Comparison of ENCODE assay signal across 8 cellular contexts in genomic region chr3:73432021-73432722, GRCh38.
DNase-seq lines count a peak whose midpoint lies in the region; ATAC-seq and TF ChIP-seq lines count a peak whose summit lies in the region.

No MANE protein-coding gene starts in this region.

- H3K4me2 ChIP-seq in PC-9 (no peak overlapping the region), parathyroid adenoma (ENCODE audit: low read length) (no peak overlapping the region)

- no peak overlapping the region for H3K9ac ChIP-seq in parathyroid adenoma

- H3K27me3 ChIP-seq in PC-9 (ENCODE audit: insufficient read depth, low read depth) (no peaks in the 10 kb centered on the region), esophagus squamous epithelium (peaks cover 0 to 4% (median 0%) of the 10 kb centered on the region in 4 donors), parathyroid adenoma (ENCODE audit: control insufficient read depth, insufficient read depth, low read length) (no peaks in the 10 kb centered on the region)

- H4K20me1 ChIP-seq in PC-9 (ENCODE audit: insufficient read depth) = no peaks in the 10 kb centered on the region

- 41 to 55% methylated on average over 7 of the region's 9 CpGs for WGBS in esophagus squamous epithelium, 2 donors

- no TSS peak for BruUV-seq in PC-9 (replicated peaks; lab: Mats Ljungman, UMichigan)

- no peak overlapping the region for H2AFZ ChIP-seq in PC-9
- peak overlapping the region; percentile 40 for H2AFZ ChIP-seq in parathyroid adenoma

- H3K4me1 ChIP-seq in PC-9 (replicated peaks; ENCODE audit: insufficient read depth) (no peaks in the 10 kb centered on the region), esophagus squamous epithelium (peaks cover 0 to 52% (median 3%) of the 10 kb centered on the region in 3 donors), parathyroid adenoma (no peaks in the 10 kb centered on the region)

- peak; percentile 74 for TF ChIP-seq CTCF in PC-9 (conservative IDR thresholded peaks at IDR 0.05)
- TF ChIP-seq CTCF in esophagus squamous epithelium (IDR thresholded peaks at IDR 0.05) = peak in 5 of 6 experiments; percentile 41 to 64 (median 56)
- peak; percentile 72 for TF ChIP-seq CTCF in parathyroid adenoma (IDR thresholded peaks at IDR 0.05)

- no peaks in the 10 kb centered on the region for H3F3A ChIP-seq in PC-9 (ENCODE audit: insufficient read depth, low read depth)

- POLR2A ChIA-PET in HEK293T (lab: Yijun Ruan, JAX) = no interaction called here
- POLR2A ChIA-PET in PC-9 (lab: Charles Lee; ENCODE audit: unreplicated experiment) = no interaction called here

- no peak for TF ChIP-seq POLR2A in esophagus squamous epithelium (IDR thresholded peaks at IDR 0.05)

- H3K27ac ChIP-seq in PC-9 (no peak overlapping the region), esophagus squamous epithelium (peak overlapping the region in 2 of 4 donors; percentile 24 to 48), parathyroid adenoma (no peak overlapping the region)

- H3K9me3 ChIP-seq in PC-9 (ENCODE audit: insufficient read depth, low read depth) = no peaks in the 10 kb centered on the region
- H3K9me3 ChIP-seq in esophagus squamous epithelium = no peaks in the 10 kb centered on the region
- no peaks in the 10 kb centered on the region for H3K9me3 ChIP-seq in parathyroid adenoma (ENCODE audit: control insufficient read depth, low read length)

- CTCF ChIA-PET in HEK293T (lab: Yijun Ruan, JAX) (interaction anchor here (0.7 to 1.1 kb wide), 4 partner anchors 12 to 272 kb away, joined by 3 to 7 read pairs (median 4); no protein-coding TSS in a partner anchor), PC-9 (lab: Charles Lee) (no interaction called here)

- H3K9me2 ChIP-seq in PC-9 (ENCODE audit: insufficient read depth) = no peaks in the 10 kb centered on the region

- no peaks in the 10 kb centered on the region for H3K36me3 ChIP-seq in PC-9 (ENCODE audit: low read depth)
- H3K36me3 ChIP-seq in esophagus squamous epithelium = no peaks in the 10 kb centered on the region
- no peaks in the 10 kb centered on the region for H3K36me3 ChIP-seq in parathyroid adenoma (ENCODE audit: control insufficient read depth, insufficient read depth, low read length)

- H3K4me3 ChIP-seq in PC-9 = no peak overlapping the region
- no peak overlapping the region for H3K4me3 ChIP-seq in esophagus squamous epithelium
- no peak overlapping the region for H3K4me3 ChIP-seq in parathyroid adenoma (ENCODE audit: low read depth, low read length)

- ATAC-seq in HG03439 (IDR thresholded peaks at IDR 0.05; ENCODE audit: unreplicated experiment) (no peak), GM21390 (IDR thresholded peaks at IDR 0.05; ENCODE audit: unreplicated experiment) (no peak), GM19463 (IDR thresholded peaks at IDR 0.05; ENCODE audit: unreplicated experiment) (no peak)

- intact Hi-C loops in PC-9 (cut with micrococcal nuclease; ENCODE audit: unreplicated experiment) = loop anchor here (1.0 kb wide), 1 partner anchor 331 kb away; no protein-coding TSS in a partner anchor
- intact Hi-C loops in esophagus squamous epithelium (cut with DNase I) = loop anchor here (10.0 kb wide), 1 partner anchor 327 kb away; no protein-coding TSS in a partner anchor

- peak; percentile 47 for DNase-seq in EL
- peak; percentile 62 for DNase-seq in HEK293T (ENCODE audit: extremely low spot score)
- no peak for DNase-seq in PC-9
- DNase-seq in esophagus squamous epithelium (lab: John Stamatoyannopoulos, UW) = no peak

- H3K79me2 ChIP-seq in PC-9 (ENCODE audit: low read depth) (no peaks in the 10 kb centered on the region), parathyroid adenoma (no peaks in the 10 kb centered on the region)

TF ChIP-seq in HEK293T, 16 proteins besides CTCF, POLR2A, EP300 and RAD21:
- TF ChIP-seq BHLHE40 (IDR thresholded peaks at IDR 0.05; ENCODE audit: borderline replicate concordance) (no peak), TARDBP (IDR thresholded peaks at IDR 0.05) (no peak), PKNOX1 (IDR thresholded peaks at IDR 0.05) (no peak), HDGF (IDR thresholded peaks at IDR 0.05; ENCODE audit: borderline replicate concordance) (no peak), SP1 (IDR thresholded peaks at IDR 0.05) (no peak), ZNF384 (IDR thresholded peaks at IDR 0.05) (no peak), ELF4 (IDR thresholded peaks at IDR 0.05) (no peak), SUZ12 (IDR thresholded peaks at IDR 0.05) (no peak), CTBP1 (IDR thresholded peaks at IDR 0.05; ENCODE audit: borderline replicate concordance) (no peak)

Comparison
In these comparisons a context has a peak if more than half of its experiments do, and no peak if none do; other contexts are left out.
1. DNase-seq: peak in EL (single experiment) and HEK293T (single experiment); none in PC-9 (0 of 2) and esophagus squamous epithelium (single experiment).
2. Peak in every context shown above with its lines, with median percentiles within 50 percentile points of each other: CTCF ChIP-seq.